ENCODE assay signal across 13 cellular contexts in genomic region chr5:7518947-7519560, GRCh38.
DNase-seq lines count a peak whose midpoint lies in the region; ATAC-seq and TF ChIP-seq lines count a peak whose summit lies in the region.
"Had no signal": no experiment of that assay in that cellular context is flagged by ENCODE, and none has a peak within 500 bp of the region (broad histone marks: within the 10 kb centered on the region; RNA-seq: fewer than 3 reads in every experiment).

No MANE protein-coding gene starts in this region.

- DNase-seq in NCI-H2029 (lab: John Stamatoyannopoulos, UW) (peak; percentile 41), SK-MEL-5 (ENCODE audit: low read depth, low spot score) (peak; percentile 75), progenitor cell of endocrine pancreas (ENCODE audit: low spot score, unreplicated experiment) (no peak), hippocampal formation (lab: John Stamatoyannopoulos, UW) (no peak), upper lobe of left lung (no peak)
- no peak for DNase-seq in activated CD8-positive, alpha-beta T cell treated with anti-CD3 and anti-CD28 coated beads, Interleukin-2, amount 10 ng/mL, durations not matched to agents 7 days and 5 days
- DNase-seq: activated B cell treated with CpG ODN at 0.5 μM for 24 hours; activated T-cell treated with anti-CD3 and anti-CD28 coated beads for 4 hours; retina; stimulated activated naive CD8-positive, alpha-beta T cell treated with anti-CD3 and anti-CD28 coated beads, Interleukin-15, amount 100 ng/mL, for 72 hours had no signal

- TF ChIP-seq CTCF in GM12873 (IDR thresholded peaks at IDR 0.05; ENCODE audit: insufficient read depth, low read depth, low read length, missing control alignments) (peak; percentile 55), progenitor cell of endocrine pancreas (IDR thresholded peaks at IDR 0.05; ENCODE audit: unreplicated experiment) (peak; percentile 44), upper lobe of left lung (IDR thresholded peaks at IDR 0.05) (no peak)

- H3K9me3 Mint-ChIP-seq in progenitor cell of endocrine pancreas (ENCODE audit: low read depth): no peaks in the 10 kb centered on the region
- H3K9me3 Mint-ChIP-seq in activated CD8-positive, alpha-beta T cell treated with anti-CD3 and anti-CD28 coated beads, Interleukin-2, amount 10 ng/mL, durations not matched to agents 7 days and 5 days (ENCODE audit: insufficient read depth): no peaks in the 10 kb centered on the region
- H3K9me3 Mint-ChIP-seq: activated B cell treated with CpG ODN at 0.5 μM for 24 hours had no signal

- no peak overlapping the region for H3K27ac Mint-ChIP-seq in progenitor cell of endocrine pancreas
- no peak overlapping the region for H3K27ac Mint-ChIP-seq in activated CD8-positive, alpha-beta T cell treated with anti-CD3 and anti-CD28 coated beads, Interleukin-2, amount 10 ng/mL, durations not matched to agents 7 days and 5 days
- H3K27ac Mint-ChIP-seq: activated B cell treated with CpG ODN at 0.5 μM for 24 hours; stimulated activated naive CD8-positive, alpha-beta T cell treated with anti-CD3 and anti-CD28 coated beads, Interleukin-15, amount 100 ng/mL, for 72 hours had no signal

- POLR2A ChIA-PET in activated CD8-positive, alpha-beta T cell treated with anti-CD3 and anti-CD28 coated beads, Interleukin-2, amount 10 ng/mL, durations not matched to agents 7 days and 5 days (lab: Charles Lee): no interaction called here

- H3K4me3 ChIP-seq in upper lobe of left lung: no peak overlapping the region
- H3K4me3 ChIP-seq: SK-N-MC had no signal

- H3K9me3 ChIP-seq in upper lobe of left lung: no peaks in the 10 kb centered on the region

- in situ Hi-C loops in SK-MEL-5 (cut with HindIII; ENCODE audit: low pct_unique_long_range_greater_than_20kb, low sequenced_read_pairs): no loop called here

- CTCF ChIA-PET in activated CD8-positive, alpha-beta T cell treated with anti-CD3 and anti-CD28 coated beads, Interleukin-2, amount 10 ng/mL, durations not matched to agents 7 days and 5 days (lab: Charles Lee): no interaction called here

- no peak for ATAC-seq in activated CD8-positive, alpha-beta T cell treated with anti-CD3 and anti-CD28 coated beads, Interleukin-2, amount 10 ng/mL, durations not matched to agents 7 days and 5 days
- no peak for ATAC-seq in upper lobe of left lung (ENCODE audit: low FRiP score in 2 of 2)
- ATAC-seq: stimulated activated naive CD8-positive, alpha-beta T cell treated with anti-CD3 and anti-CD28 coated beads, Interleukin-15, amount 100 ng/mL, for 72 hours had no signal

- no peak for TF ChIP-seq POLR2A in upper lobe of left lung (IDR thresholded peaks at IDR 0.05)

- no peaks in the 10 kb centered on the region for H3K27me3 ChIP-seq in upper lobe of left lung

- H3K4me1 ChIP-seq in upper lobe of left lung: no peaks in the 10 kb centered on the region

- no peak overlapping the region for H3K27ac ChIP-seq in upper lobe of left lung
- H3K27ac ChIP-seq: KMS-11, SK-N-MC had no signal

- 59 to 66% methylated on average over 11 of the region's 11 CpGs for WGBS in upper lobe of left lung, 2 donors

- H3K36me3 ChIP-seq in upper lobe of left lung: no peaks in the 10 kb centered on the region

- H3K4me3 Mint-ChIP-seq in progenitor cell of endocrine pancreas (ENCODE audit: low read depth): no peak overlapping the region
- no peak overlapping the region for H3K4me3 Mint-ChIP-seq in activated CD8-positive, alpha-beta T cell treated with anti-CD3 and anti-CD28 coated beads, Interleukin-2, amount 10 ng/mL, durations not matched to agents 7 days and 5 days
- H3K4me3 Mint-ChIP-seq: activated B cell treated with CpG ODN at 0.5 μM for 24 hours; stimulated activated naive CD8-positive, alpha-beta T cell treated with anti-CD3 and anti-CD28 coated beads, Interleukin-15, amount 100 ng/mL, for 72 hours had no signal

- H3K36me3 Mint-ChIP-seq in progenitor cell of endocrine pancreas (ENCODE audit: insufficient read depth): no peaks in the 10 kb centered on the region
- H3K36me3 Mint-ChIP-seq in activated CD8-positive, alpha-beta T cell treated with anti-CD3 and anti-CD28 coated beads, Interleukin-2, amount 10 ng/mL, durations not matched to agents 7 days and 5 days (ENCODE audit: low read depth): no peaks in the 10 kb centered on the region

- H3K27me3 Mint-ChIP-seq in progenitor cell of endocrine pancreas: peaks cover 37% of the 10 kb centered on the region
- H3K27me3 Mint-ChIP-seq in activated CD8-positive, alpha-beta T cell treated with anti-CD3 and anti-CD28 coated beads, Interleukin-2, amount 10 ng/mL, durations not matched to agents 7 days and 5 days (ENCODE audit: low read depth): no peaks in the 10 kb centered on the region
- H3K27me3 Mint-ChIP-seq: activated B cell treated with CpG ODN at 0.5 μM for 24 hours; stimulated activated naive CD8-positive, alpha-beta T cell treated with anti-CD3 and anti-CD28 coated beads, Interleukin-15, amount 100 ng/mL, for 72 hours had no signal

- no peak for TF ChIP-seq EP300 in upper lobe of left lung (IDR thresholded peaks at IDR 0.05)

- H3K4me1 Mint-ChIP-seq in progenitor cell of endocrine pancreas (ENCODE audit: low read depth): no peaks in the 10 kb centered on the region
- H3K4me1 Mint-ChIP-seq in activated CD8-positive, alpha-beta T cell treated with anti-CD3 and anti-CD28 coated beads, Interleukin-2, amount 10 ng/mL, durations not matched to agents 7 days and 5 days (ENCODE audit: low read depth): no peaks in the 10 kb centered on the region
- H3K4me1 Mint-ChIP-seq: activated B cell treated with CpG ODN at 0.5 μM for 24 hours; stimulated activated naive CD8-positive, alpha-beta T cell treated with anti-CD3 and anti-CD28 coated beads, Interleukin-15, amount 100 ng/mL, for 72 hours had no signal

Comparison
In these comparisons a context has a peak if more than half of its experiments do, and no peak if none do; other contexts are left out.
1. CTCF ChIP-seq: peak in GM12873 (single experiment) and progenitor cell of endocrine pancreas (single experiment); none in upper lobe of left lung (0 of 6).
2. DNase-seq: peak in NCI-H2029 (single experiment) and SK-MEL-5 (single experiment); none in progenitor cell of endocrine pancreas (single experiment), hippocampal formation (0 of 2), activated CD8-positive, alpha-beta T cell treated with anti-CD3 and anti-CD28 coated beads, Interleukin-2, amount 10 ng/mL, durations not matched to agents 7 days and 5 days (single experiment) and upper lobe of left lung (0 of 2).